ENCODE assay signal across 29 cellular contexts in genomic region chr6:120557554-120557953, GRCh38.
"Had no signal": no experiment of that assay in that cellular context is flagged by ENCODE, and none has a peak within 500 bp of the region (broad histone marks: within the 10 kb centered on the region; RNA-seq: fewer than 3 reads in every experiment).

No MANE protein-coding gene starts in this region.

- H3K4me3 ChIP-seq: MG63 had no signal

- H3K36me3 ChIP-seq: MG63 had no signal

- H3K9me3 ChIP-seq: MG63 had no signal

- DNase-seq: Karpas-422, Kasumi-1, MG63, MM.1S, MV-4-11, NCI-H1048, NCI-H1092, NCI-H1092 treated with DMSO at 0.1 percent for 48 hours, NCI-H1105, NCI-H1417 treated with DMSO at 0.1 percent for 48 hours, NCI-H1436, NCI-H1436 treated with DMSO at 0.1 percent for 48 hours, NCI-H146, NCI-H1694, NCI-H1694 treated with DMSO at 0.1 percent for 48 hours, NCI-H187, NCI-H187 treated with DMSO at 0.1 percent for 48 hours, NCI-H2029, NCI-H2029 treated with DMSO at 0.1 percent for 48 hours, NCI-H2081 treated with DMSO at 0.1 percent for 48 hours, NCI-H2107, NCI-H2171, NCI-H2171 treated with DMSO at 0.1 percent for 48 hours, NCI-H2227 treated with DMSO at 0.1 percent for 48 hours, NCI-H226, NCI-H345, NCI-H446, NCI-H446 treated with DMSO at 0.1 percent for 48 hours, NCI-H510A had no signal
